Comparison of ENCODE assay signal across 9 cellular contexts in the genomic region with DNA sequence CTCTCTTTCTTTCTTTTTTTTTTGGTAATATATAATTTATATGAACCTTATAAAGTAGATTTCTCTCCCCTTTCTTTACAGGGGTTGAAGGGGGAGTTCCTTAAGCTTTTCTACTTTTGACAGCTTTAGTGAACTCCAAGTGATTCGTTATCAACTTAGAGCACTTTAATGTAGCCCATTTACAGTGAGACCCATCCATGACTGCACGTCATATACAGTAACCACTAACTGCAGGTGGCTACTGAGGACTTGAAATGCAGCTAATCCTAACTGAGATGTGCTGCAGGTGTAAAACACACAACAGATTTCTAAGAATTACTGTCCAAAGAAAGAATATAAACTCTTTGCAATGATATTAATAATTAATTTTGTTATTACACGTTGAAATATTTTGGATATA.
DNase-seq lines count a peak whose midpoint lies in the region; ATAC-seq and TF ChIP-seq lines count a peak whose summit lies in the region.
"Had no signal": no experiment of that assay in that cellular context is flagged by ENCODE, and none has a peak within 500 bp of the region (broad histone marks: within the 10 kb centered on the region; RNA-seq: fewer than 3 reads in every experiment).

No MANE protein-coding gene starts in this region.

- in situ Hi-C loops in astrocyte of the cerebellum (cut with HindIII; ENCODE audit: low sequenced_read_pairs): loop anchor here (10.0 kb wide), 1 partner anchor 162 kb away; no protein-coding TSS in a partner anchor

- H3K36me3 ChIP-seq in muscle layer of duodenum (ENCODE audit: control insufficient read depth in 1 of 2, insufficient read depth in 2 of 2, low read length in 2 of 2): no peaks in the 10 kb centered on the region

- no peak overlapping the region for H3K27ac ChIP-seq in muscle layer of duodenum (ENCODE audit: low read length)

- DNase-seq in AG09309 (ENCODE audit: low read depth) (no peak), astrocyte of the cerebellum (ENCODE audit: low read depth) (no peak), GM19240 (ENCODE audit: insufficient read length, low spot score) (no peak), SIG-M5 (lab: John Stamatoyannopoulos, UW) (no peak), NCI-H226 (no peak), NCI-H187 treated with DMSO at 0.1 percent for 48 hours (lab: John Stamatoyannopoulos, UW) (no peak)
- DNase-seq: SW 1271 had no signal

- H3K4me3 ChIP-seq in AG09309 (ENCODE audit: control insufficient read depth, low read depth, low read length): peak overlapping the region; percentile 58
- peak overlapping the region; percentile 62 for H3K4me3 ChIP-seq in astrocyte of the cerebellum (ENCODE audit: low read depth, low read length)
- H3K4me3 ChIP-seq in muscle layer of duodenum (ENCODE audit: low read depth in 1 of 2, low read length in 2 of 2): peak overlapping the region; percentile 79 to 90

- no peaks in the 10 kb centered on the region for H3K27me3 ChIP-seq in muscle layer of duodenum (ENCODE audit: low read depth, low read length)

- no peaks in the 10 kb centered on the region for H3K9me3 ChIP-seq in muscle layer of duodenum (ENCODE audit: control insufficient read depth in 1 of 2, low read length in 2 of 2)

- peak; percentile 46 for ATAC-seq in HG02938 (IDR thresholded peaks at IDR 0.05; ENCODE audit: unreplicated experiment)

- H3K4me1 ChIP-seq in muscle layer of duodenum (ENCODE audit: control insufficient read depth in 1 of 2, insufficient read depth in 2 of 2, low read length in 2 of 2): no peaks in the 10 kb centered on the region

- TF ChIP-seq CTCF in AG09309 (IDR thresholded peaks at IDR 0.05; ENCODE audit: control insufficient read depth, insufficient read depth, low read depth, low read length, missing control alignments) (no peak), astrocyte of the cerebellum (IDR thresholded peaks at IDR 0.05; ENCODE audit: low read depth, low read length, missing control alignments) (no peak)
